ENCODE assay signal across 10 cellular contexts in the genomic region with DNA sequence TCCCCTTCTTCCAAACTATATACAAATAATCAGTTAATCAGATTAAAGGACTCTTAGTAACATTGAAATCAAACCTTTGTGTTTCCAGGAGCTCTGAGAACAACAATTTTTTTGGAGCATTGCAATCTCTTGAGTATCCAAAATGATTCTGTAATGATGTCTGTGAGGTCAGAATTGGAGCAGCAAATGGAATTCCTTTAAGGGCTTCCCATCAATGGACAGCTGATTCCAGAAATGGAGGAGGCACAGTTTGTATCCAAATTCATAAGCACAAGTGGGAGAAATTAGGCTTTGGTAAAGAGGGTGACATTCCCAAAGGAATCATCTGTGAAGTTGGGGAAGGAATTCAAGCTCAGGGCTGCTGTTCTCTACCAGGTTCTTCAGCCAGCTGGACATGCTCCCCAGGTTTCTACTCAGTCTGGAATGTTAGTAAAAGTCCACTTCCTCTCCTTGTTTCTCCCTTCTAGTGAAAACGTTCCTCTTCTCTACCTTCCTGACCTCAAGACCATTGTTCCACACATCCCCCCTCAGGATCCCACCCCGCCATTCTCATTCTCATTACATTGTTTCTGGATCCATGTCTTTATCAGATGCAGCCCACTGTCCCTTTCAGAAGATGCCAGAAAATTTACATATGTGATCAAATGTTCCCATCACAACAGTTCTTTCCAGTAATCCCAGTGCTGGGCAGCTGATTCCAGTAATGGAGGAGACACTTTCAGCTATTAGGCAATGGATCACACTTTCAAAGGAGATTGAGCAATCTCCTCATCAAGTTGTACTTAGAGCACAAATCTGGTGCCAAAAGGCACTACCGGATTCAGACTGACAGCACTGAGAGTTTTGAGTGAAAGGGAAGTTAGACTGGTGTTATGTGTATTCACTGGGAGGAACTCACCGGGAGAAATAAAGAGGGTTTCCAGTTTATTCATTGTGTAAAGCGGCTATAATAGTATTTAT.
DNase-seq lines count a peak whose midpoint lies in the region; ATAC-seq and TF ChIP-seq lines count a peak whose summit lies in the region.
"Had no signal": no experiment of that assay in that cellular context is flagged by ENCODE, and none has a peak within 500 bp of the region (broad histone marks: within the 10 kb centered on the region; RNA-seq: fewer than 3 reads in every experiment).

No MANE protein-coding gene starts in this region.

- no peak overlapping the region for H3K4me3 ChIP-seq in left ventricle myocardium inferior
- no peak overlapping the region for H3K4me3 ChIP-seq in sigmoid colon

- H3K27me3 ChIP-seq in left ventricle myocardium inferior (ENCODE audit: low read depth) (no peaks in the 10 kb centered on the region), sigmoid colon (no peaks in the 10 kb centered on the region)
- H3K27me3 ChIP-seq: BE2C had no signal

- TF ChIP-seq POLR2A in sigmoid colon (IDR thresholded peaks at IDR 0.05), result no peak

- intact Hi-C loops in left ventricle myocardium inferior (cut with micrococcal nuclease) (no loop called here), sigmoid colon (cut with DNase I) (loop anchor here (5.0 kb wide), 1 partner anchor 1038 kb away; no protein-coding TSS in a partner anchor)

- peaks cover 69% of the 10 kb centered on the region for H3K4me1 ChIP-seq in left ventricle myocardium inferior
- peaks cover 0 to 67% (median 51%) of the 10 kb centered on the region in 4 donors for H3K4me1 ChIP-seq in sigmoid colon
- H3K4me1 ChIP-seq: BE2C had no signal

- 79 to 85% methylated on average over 5 of the region's 5 CpGs for WGBS in sigmoid colon, 2 donors

- TF ChIP-seq CTCF in left ventricle myocardium inferior (IDR thresholded peaks at IDR 0.05; ENCODE audit: borderline replicate concordance) (no peak), sigmoid colon (IDR thresholded peaks at IDR 0.05) (no peak)

- H3K9me3 ChIP-seq in left ventricle myocardium inferior (replicated peaks), result no peaks in the 10 kb centered on the region
- no peaks in the 10 kb centered on the region for H3K9me3 ChIP-seq in sigmoid colon
- H3K9me3 ChIP-seq: BE2C had no signal

- H3K27ac ChIP-seq in left ventricle myocardium inferior (replicated peaks) (peak overlapping the region; percentile 79), sigmoid colon (peak overlapping the region; percentile 55 to 77 (median 64))

- no peaks in the 10 kb centered on the region for H3K36me3 ChIP-seq in left ventricle myocardium inferior
- H3K36me3 ChIP-seq in sigmoid colon, result no peaks in the 10 kb centered on the region
- H3K36me3 ChIP-seq: BE2C had no signal

- peak; percentile 17 to 86 (median 64) for TF ChIP-seq EP300 in sigmoid colon (IDR thresholded peaks at IDR 0.05)

- peak; percentile 16 for DNase-seq in GM03348 (ENCODE audit: low spot score)
- peak; percentile 85 for DNase-seq in amniotic epithelial cell (ENCODE audit: low read depth)
- DNase-seq in left ventricle myocardium inferior, result peak; percentile 27
- DNase-seq in sigmoid colon, result peak; percentile 74
- no peak for DNase-seq in SHP77 treated with DMSO at 0.1 percent for 48 hours (lab: John Stamatoyannopoulos, UW)
- DNase-seq in NCI-H1417 treated with DMSO at 0.1 percent for 48 hours (lab: John Stamatoyannopoulos, UW), result no peak
- DNase-seq in OCI-M2 (lab: John Stamatoyannopoulos, UW; ENCODE audit: unreplicated experiment), result no peak
- DNase-seq: BE2C, NCI-H69 had no signal

- no peak for ATAC-seq in HG02763 (IDR thresholded peaks at IDR 0.05; ENCODE audit: unreplicated experiment)

Comparison
In these comparisons a context has a peak if more than half of its experiments do, and no peak if none do; other contexts are left out.
1. DNase-seq: peak in GM03348 (single experiment), amniotic epithelial cell (single experiment), left ventricle myocardium inferior (single experiment) and sigmoid colon (single experiment); none in SHP77 treated with DMSO at 0.1 percent for 48 hours (single experiment), NCI-H1417 treated with DMSO at 0.1 percent for 48 hours (single experiment) and OCI-M2 (single experiment).